Comparison of ENCODE assay signal across 15 cellular contexts in the genomic region with DNA sequence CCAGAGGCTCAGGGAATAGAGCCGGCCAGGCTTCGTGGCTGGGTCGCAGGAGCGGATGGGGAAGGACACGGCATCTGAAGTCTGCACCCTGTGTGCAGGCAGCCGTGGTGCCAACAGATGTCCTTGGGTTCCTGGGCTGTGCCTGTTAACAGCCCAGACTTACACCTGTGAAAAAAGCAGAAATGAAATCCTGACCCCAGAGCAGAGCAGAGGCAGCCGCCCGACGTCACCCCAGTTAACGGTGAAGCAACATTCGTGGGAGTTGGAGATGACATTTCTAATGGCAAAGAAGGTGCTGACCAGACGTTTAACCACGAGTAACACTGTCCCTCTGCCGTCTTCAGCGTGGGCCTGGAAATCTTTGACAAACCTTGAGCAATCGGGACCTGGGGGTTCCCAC.
DNase-seq lines count a peak whose midpoint lies in the region; ATAC-seq and TF ChIP-seq lines count a peak whose summit lies in the region.
"Had no signal": no experiment of that assay in that cellular context is flagged by ENCODE, and none has a peak within 500 bp of the region (broad histone marks: within the 10 kb centered on the region; RNA-seq: fewer than 3 reads in every experiment).

No MANE protein-coding gene starts in this region.

- no peaks in the 10 kb centered on the region for H3K4me1 ChIP-seq in mesenchymal stem cell (ENCODE audit: control insufficient read depth, insufficient read depth, low read depth, low read length)

- H3K14ac ChIP-seq in mesenchymal stem cell (ENCODE audit: low read length in 2 of 2): no peak overlapping the region

- H3K9me3 Mint-ChIP-seq in stimulated activated naive B cell treated with anti-CD40 and anti-IgM and Interleukin-4, amounts not matched to agents 10 μg/mL and 1 μg/mL and 100 μg/mL, for 72 hours: peaks cover 8 to 17% of the 10 kb centered on the region in 2 donors

- ATAC-seq in HG03103 (IDR thresholded peaks at IDR 0.05; ENCODE audit: low read depth, unreplicated experiment): peak; percentile 55
- peak; percentile 96 to 97 for ATAC-seq in stimulated activated naive B cell treated with anti-CD40 and anti-IgM and Interleukin-4, amounts not matched to agents 10 μg/mL and 1 μg/mL and 100 μg/mL, for 72 hours (replicated peaks)
- ATAC-seq: activated CD4-positive, CD25-positive, alpha-beta regulatory T cell treated with anti-CD3 and anti-CD28 coated beads, Interleukin-2, amount 50 U/mL, for 24 hours; activated T-cell treated with anti-CD3 and anti-CD28 coated beads, Interleukin-2, amount 50 U/mL, for 72 hours had no signal

- no peak overlapping the region for H3K23ac ChIP-seq in mesenchymal stem cell (ENCODE audit: low read length in 2 of 2)

- H2BK15ac ChIP-seq in mesenchymal stem cell (ENCODE audit: low read depth, poor library complexity, severe bottlenecking): no peak overlapping the region

- peak overlapping the region; percentile 45 for H3K27ac Mint-ChIP-seq in stimulated activated naive B cell treated with anti-CD40 and anti-IgM and Interleukin-4, amounts not matched to agents 10 μg/mL and 1 μg/mL and 100 μg/mL, for 72 hours
- H3K27ac Mint-ChIP-seq: activated T-cell treated with anti-CD3 and anti-CD28 coated beads, Interleukin-2, amount 50 U/mL, for 72 hours; stimulated activated naive CD8-positive, alpha-beta T cell treated with anti-CD3 and anti-CD28 coated beads, Interleukin-15, Interleukin-2, amounts not matched to agents 100 ng/mL and 50 ng/mL, for 24 hours had no signal

- H3K4me1 Mint-ChIP-seq in stimulated activated naive B cell treated with anti-CD40 and anti-IgM and Interleukin-4, amounts not matched to agents 10 μg/mL and 1 μg/mL and 100 μg/mL, for 72 hours: peaks cover 58 to 72% of the 10 kb centered on the region in 2 donors

- no peaks in the 10 kb centered on the region for H3K79me1 ChIP-seq in mesenchymal stem cell (replicated peaks; ENCODE audit: low read length, poor library complexity, severe bottlenecking)

- no peak overlapping the region for H2BK12ac ChIP-seq in mesenchymal stem cell (ENCODE audit: low read length in 2 of 2)

- TF ChIP-seq POLR2A in Raji (IDR thresholded peaks at IDR 0.05; ENCODE audit: insufficient read depth, low read depth, low read length): peak; percentile 26; the same call in 1 of the 2 replicates

- no peak overlapping the region for H2BK120ac ChIP-seq in mesenchymal stem cell (ENCODE audit: low read depth, low read length)

- DNase-seq in mucosa of gallbladder (ENCODE audit: low spot score) (peak; percentile 7), mesenchymal stem cell (no peak), hippocampal formation (lab: John Stamatoyannopoulos, UW) (no peak), middle frontal gyrus (ENCODE audit: extremely low spot score, low spot score) (no peak), NCI-H1092 treated with DMSO at 0.1 percent for 48 hours (lab: John Stamatoyannopoulos, UW) (no peak)
- peak; percentile 68 for DNase-seq in stimulated activated naive B cell treated with anti-CD40 and anti-IgM and Interleukin-4, amounts not matched to agents 10 μg/mL and 1 μg/mL and 100 μg/mL, for 72 hours
- DNase-seq: activated T-cell treated with anti-CD3 and anti-CD28 coated beads, Interleukin-2, amount 50 U/mL, for 72 hours; AML-193; kidney; NCI-H1436 treated with DMSO at 0.1 percent for 48 hours had no signal

- H3K36me3 ChIP-seq in mesenchymal stem cell (ENCODE audit: control insufficient read depth in 1 of 2, insufficient read depth in 2 of 2, low read depth in 1 of 2, low read length in 2 of 2): no peaks in the 10 kb centered on the region
- H3K36me3 ChIP-seq: adrenal gland had no signal

- no peak overlapping the region for H3K4me2 ChIP-seq in mesenchymal stem cell (ENCODE audit: low read length, poor library complexity, severe bottlenecking)

- H4K91ac ChIP-seq in mesenchymal stem cell (ENCODE audit: low read length): no peak overlapping the region

- no peak overlapping the region for H3K18ac ChIP-seq in mesenchymal stem cell (ENCODE audit: low read depth in 1 of 2, low read length in 2 of 2)

- H2AK5ac ChIP-seq in mesenchymal stem cell (ENCODE audit: low read length, severe bottlenecking): no peak overlapping the region

- H2AFZ ChIP-seq in mesenchymal stem cell (ENCODE audit: low read depth, low read length): no peak overlapping the region

- 87% methylated on average over 16 of the region's 16 CpGs for WGBS in mesenchymal stem cell

- H3K9me3 ChIP-seq in mesenchymal stem cell (ENCODE audit: control insufficient read depth, low read length): no peaks in the 10 kb centered on the region
- H3K9me3 ChIP-seq: adrenal gland had no signal

- H3K4ac ChIP-seq in mesenchymal stem cell (ENCODE audit: low read depth in 1 of 2, low read length in 2 of 2): no peak overlapping the region

- H3K4me3 Mint-ChIP-seq in stimulated activated naive B cell treated with anti-CD40 and anti-IgM and Interleukin-4, amounts not matched to agents 10 μg/mL and 1 μg/mL and 100 μg/mL, for 72 hours: peak overlapping the region; percentile 27 to 35
- H3K4me3 Mint-ChIP-seq: activated T-cell treated with anti-CD3 and anti-CD28 coated beads, Interleukin-2, amount 50 U/mL, for 72 hours; stimulated activated naive CD8-positive, alpha-beta T cell treated with anti-CD3 and anti-CD28 coated beads, Interleukin-15, Interleukin-2, amounts not matched to agents 100 ng/mL and 50 ng/mL, for 24 hours had no signal

- H3K27me3 Mint-ChIP-seq in stimulated activated naive B cell treated with anti-CD40 and anti-IgM and Interleukin-4, amounts not matched to agents 10 μg/mL and 1 μg/mL and 100 μg/mL, for 72 hours: peaks cover 11 to 13% of the 10 kb centered on the region in 2 donors

- H3K9ac ChIP-seq in mesenchymal stem cell (ENCODE audit: low read length): no peak overlapping the region

- H4K8ac ChIP-seq in mesenchymal stem cell (ENCODE audit: low read length): no peak overlapping the region

- H3K4me3 ChIP-seq in mesenchymal stem cell (ENCODE audit: insufficient read depth in 1 of 2, low read depth in 1 of 2, low read length in 2 of 2): no peak overlapping the region
- H3K4me3 ChIP-seq: adrenal gland had no signal

- H3K27ac ChIP-seq in mesenchymal stem cell (ENCODE audit: low read length, poor library complexity, severe bottlenecking): no peak overlapping the region

- H2BK5ac ChIP-seq in mesenchymal stem cell (ENCODE audit: low read depth, low read length, poor library complexity, severe bottlenecking): no peak overlapping the region

- H3K36me3 Mint-ChIP-seq in stimulated activated naive B cell treated with anti-CD40 and anti-IgM and Interleukin-4, amounts not matched to agents 10 μg/mL and 1 μg/mL and 100 μg/mL, for 72 hours: peaks cover 9 to 14% of the 10 kb centered on the region in 2 donors

- peaks cover 0 to 36% of the 10 kb centered on the region in 2 experiments for H3K27me3 ChIP-seq in mesenchymal stem cell (ENCODE audit: control insufficient read depth in 1 of 2, insufficient read depth in 1 of 2, low read length in 2 of 2)

Comparison
In these comparisons a context has a peak if more than half of its experiments do, and no peak if none do; other contexts are left out.
1. DNase-seq: peak in mucosa of gallbladder (single experiment) and stimulated activated naive B cell treated with anti-CD40 and anti-IgM and Interleukin-4, amounts not matched to agents 10 μg/mL and 1 μg/mL and 100 μg/mL, for 72 hours (single experiment); none in mesenchymal stem cell (single experiment), hippocampal formation (0 of 2), middle frontal gyrus (single experiment) and NCI-H1092 treated with DMSO at 0.1 percent for 48 hours (single experiment).